ENCODE assay signal across 21 cellular contexts in genomic region chr4:96983830-96984229, GRCh38.
DNase-seq lines count a peak whose midpoint lies in the region; ATAC-seq and TF ChIP-seq lines count a peak whose summit lies in the region.
"Had no signal": no experiment of that assay in that cellular context is flagged by ENCODE, and none has a peak within 500 bp of the region (broad histone marks: within the 10 kb centered on the region; RNA-seq: fewer than 3 reads in every experiment).

No MANE protein-coding gene starts in this region.

- H3K4me1 ChIP-seq in left ventricle myocardium inferior (no peaks in the 10 kb centered on the region), adipocyte (ENCODE audit: control insufficient read depth, insufficient read depth, low read length) (no peaks in the 10 kb centered on the region), aorta (ENCODE audit: control insufficient read depth in 1 of 2, insufficient read depth in 2 of 2, low read length in 2 of 2) (no peaks in the 10 kb centered on the region), sigmoid colon (no peaks in the 10 kb centered on the region)
- H3K4me1 ChIP-seq: prostate gland had no signal

- DNase-seq in left ventricle myocardium inferior (no peak), Right ventricle myocardium inferior (ENCODE audit: missing footprints) (no peak), adipocyte (ENCODE audit: low read depth) (no peak), kidney glomerular epithelial cell (lab: John Stamatoyannopoulos, UW) (peak; percentile 27), aorta (no peak), cerebellar nuclear complex (lab: John Stamatoyannopoulos, UW) (no peak), sigmoid colon (no peak)
- DNase-seq: activated CD4-positive, CD25-positive, alpha-beta regulatory T cell; activated CD8-positive, alpha-beta memory T cell treated with anti-CD3 and anti-CD28 coated beads for 24 hours; activated T-cell treated with anti-CD3 and anti-CD28 coated beads, Interleukin-2, amount 50 U/mL, for 72 hours; DMS153; effector CD4-positive, alpha-beta T cell; GM23248; head of caudate nucleus; NCI-H510A treated with DMSO at 0.1 percent for 48 hours; Right ventricle myocardium superior; stimulated activated CD4-positive, alpha-beta T cell treated with anti-CD3 and anti-CD28 coated beads, Interleukin-12 subunit alpha, Interleukin-12 subunit beta, amount 100 ng/mL, for 4 hours; T-helper 17 cell had no signal

- WGBS in aorta, 2 donors = 30 to 36% methylated on average over 1 of the region's 1 CpG
- WGBS in sigmoid colon, 2 donors = 48 to 73% methylated on average over 1 of the region's 1 CpG

- no peak for TF ChIP-seq CTCF in left ventricle myocardium inferior (IDR thresholded peaks at IDR 0.05; ENCODE audit: borderline replicate concordance)
- no peak for TF ChIP-seq CTCF in sigmoid colon (IDR thresholded peaks at IDR 0.05)

- H3K27ac ChIP-seq in left ventricle myocardium inferior (replicated peaks) (no peak overlapping the region), aorta (ENCODE audit: low read depth in 1 of 2, low read length in 2 of 2) (no peak overlapping the region), sigmoid colon (no peak overlapping the region)
- H3K27ac ChIP-seq: GM23248, HL-60, prostate gland had no signal

- TF ChIP-seq EP300 in sigmoid colon (IDR thresholded peaks at IDR 0.05) = no peak

- H3K36me3 ChIP-seq in left ventricle myocardium inferior (no peaks in the 10 kb centered on the region), adipocyte (ENCODE audit: control insufficient read depth, insufficient read depth, low read length, severe bottlenecking) (no peaks in the 10 kb centered on the region), aorta (ENCODE audit: control insufficient read depth in 1 of 2, insufficient read depth in 2 of 2, low read length in 1 of 2) (no peaks in the 10 kb centered on the region), sigmoid colon (no peaks in the 10 kb centered on the region)
- H3K36me3 ChIP-seq: prostate gland had no signal

- H3K9ac ChIP-seq in adipocyte (ENCODE audit: low read length) = no peak overlapping the region
- H3K9ac ChIP-seq: GM23248 had no signal

- H3K4me3 ChIP-seq in left ventricle myocardium inferior (peak overlapping the region; percentile 21), adipocyte (ENCODE audit: low read length) (peak overlapping the region; percentile 1), aorta (ENCODE audit: low read length in 2 of 2) (peak overlapping the region; percentile 48 to 54), sigmoid colon (no peak overlapping the region)
- H3K4me3 ChIP-seq: GM23248, prostate gland had no signal

- intact Hi-C loops in left ventricle myocardium inferior (cut with micrococcal nuclease) = no loop called here
- intact Hi-C loops in Right ventricle myocardium inferior (cut with DNase I) = no loop called here
- intact Hi-C loops in aorta (cut with DNase I) = no loop called here
- intact Hi-C loops in sigmoid colon (cut with DNase I) = no loop called here

- no peak for TF ChIP-seq POLR2A in sigmoid colon (IDR thresholded peaks at IDR 0.05)

- peaks cover 19% of the 10 kb centered on the region for H3K9me3 ChIP-seq in left ventricle myocardium inferior (replicated peaks)
- no peaks in the 10 kb centered on the region for H3K9me3 ChIP-seq in adipocyte (ENCODE audit: control insufficient read depth, low read length)
- H3K9me3 ChIP-seq in aorta (ENCODE audit: control insufficient read depth, low read length) = no peaks in the 10 kb centered on the region
- no peaks in the 10 kb centered on the region for H3K9me3 ChIP-seq in sigmoid colon
- H3K9me3 ChIP-seq: prostate gland had no signal

- ATAC-seq in Right ventricle myocardium inferior (no peak), aorta (ENCODE audit: low FRiP score) (no peak), HG02973 (IDR thresholded peaks at IDR 0.05; ENCODE audit: unreplicated experiment) (no peak)
- ATAC-seq: activated T-cell treated with anti-CD3 and anti-CD28 coated beads, Interleukin-2, amount 50 U/mL, for 72 hours; T-helper 17 cell had no signal

- H3K27me3 ChIP-seq in left ventricle myocardium inferior (ENCODE audit: low read depth) = no peaks in the 10 kb centered on the region
- no peaks in the 10 kb centered on the region for H3K27me3 ChIP-seq in adipocyte (replicated peaks; ENCODE audit: control insufficient read depth, insufficient read depth, low read length)
- H3K27me3 ChIP-seq in aorta (ENCODE audit: control insufficient read depth in 1 of 2, insufficient read depth in 2 of 2, low read length in 1 of 2) = no peaks in the 10 kb centered on the region
- no peaks in the 10 kb centered on the region for H3K27me3 ChIP-seq in sigmoid colon

Comparison
In these comparisons a context has a peak if more than half of its experiments do, and no peak if none do; other contexts are left out.
1. H3K4me3 ChIP-seq: peak in left ventricle myocardium inferior (single experiment), adipocyte (single experiment) and aorta (2 of 2); none in sigmoid colon (0 of 4).